Comparison of ENCODE assay signal across 1 cellular context in genomic region chr3:50971487-50971924, GRCh38.
TF ChIP-seq lines count a peak whose summit lies in the region.

No MANE protein-coding gene starts in this region.

TF ChIP-seq in GM23338, 12 proteins besides CTCF, POLR2A, EP300 and RAD21 (continued from another document):
- TF ChIP-seq ZNF462 (CRISPR knock-in tag; IDR thresholded peaks at IDR 0.05) (no peak), ETS1 (IDR thresholded peaks at IDR 0.05) (no peak), NANOG (IDR thresholded peaks at IDR 0.05; ENCODE audit: borderline replicate concordance) (no peak), JUNB (IDR thresholded peaks at IDR 0.05; ENCODE audit: unreplicated experiment) (no peak)
